In the genomic region with DNA sequence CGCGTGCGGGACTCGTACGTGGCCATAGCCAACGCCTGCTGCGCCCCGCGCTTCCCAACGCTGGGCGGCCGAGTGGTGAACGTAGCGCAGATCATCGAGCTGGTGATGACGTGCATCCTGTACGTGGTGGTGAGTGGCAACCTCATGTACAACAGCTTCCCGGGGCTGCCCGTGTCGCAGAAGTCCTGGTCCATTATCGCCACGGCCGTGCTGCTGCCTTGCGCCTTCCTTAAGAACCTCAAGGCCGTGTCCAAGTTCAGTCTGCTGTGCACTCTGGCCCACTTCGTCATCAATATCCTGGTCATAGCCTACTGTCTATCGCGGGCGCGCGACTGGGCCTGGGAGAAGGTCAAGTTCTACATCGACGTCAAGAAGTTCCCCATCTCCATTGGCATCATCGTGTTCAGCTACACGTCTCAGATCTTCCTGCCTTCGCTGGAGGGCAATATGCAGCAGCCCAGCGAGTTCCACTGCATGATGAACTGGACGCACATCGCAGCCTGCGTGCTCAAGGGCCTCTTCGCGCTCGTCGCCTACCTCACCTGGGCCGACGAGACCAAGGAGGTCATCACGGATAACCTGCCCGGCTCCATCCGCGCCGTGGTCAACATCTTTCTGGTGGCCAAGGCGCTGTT, we compare ENCODE assay signal across 14 cellular contexts. TPM values are rescaled to one million over a fixed set of nuclear protein-coding genes. Genes with fewer than 3 reads are reported as not detected.
DNase-seq lines count a peak whose midpoint lies in the region; ATAC-seq, FAIRE-seq and TF ChIP-seq lines count a peak whose summit lies in the region.
"Had no signal": no experiment of that assay in that cellular context is flagged by ENCODE, and none has a peak within 500 bp of the region (broad histone marks: within the 10 kb centered on the region; RNA-seq: fewer than 3 reads in every experiment).

No MANE protein-coding gene starts in this region.

- 5 to 6% methylated on average over 52 of the region's 52 CpGs for WGBS in pancreas, 2 donors

- in situ Hi-C loops in GM13976 (cut with MboI; ENCODE audit: low sequenced_read_pairs, unreplicated experiment), result no loop called here

- H3K27me3 ChIP-seq in pancreas, result peaks cover 0 to 81% (median 24%) of the 10 kb centered on the region in 4 donors

- intact Hi-C loops in pancreas (cut with DNase I), result no loop called here

- H3K36me3 Mint-ChIP-seq in activated naive CD4-positive, alpha-beta T cell treated with anti-CD3 and anti-CD28 coated beads, Interleukin-2, amount 50 U/mL, for 24 hours, result peaks cover 4% of the 10 kb centered on the region
- H3K36me3 Mint-ChIP-seq in memory B cell, result peaks cover 11% of the 10 kb centered on the region

- peaks cover 75% of the 10 kb centered on the region for H3K4me1 Mint-ChIP-seq in activated naive CD4-positive, alpha-beta T cell treated with anti-CD3 and anti-CD28 coated beads, Interleukin-2, amount 50 U/mL, for 24 hours
- peaks cover 48% of the 10 kb centered on the region for H3K4me1 Mint-ChIP-seq in memory B cell

- peak overlapping the region; percentile 47 for H3K4me3 Mint-ChIP-seq in activated naive CD4-positive, alpha-beta T cell treated with anti-CD3 and anti-CD28 coated beads, Interleukin-2, amount 50 U/mL, for 24 hours
- no peak overlapping the region for H3K4me3 Mint-ChIP-seq in memory B cell

- no peaks in the 10 kb centered on the region for H3K36me3 ChIP-seq in pancreas

- no peaks in the 10 kb centered on the region for H3K9me3 Mint-ChIP-seq in activated naive CD4-positive, alpha-beta T cell treated with anti-CD3 and anti-CD28 coated beads, Interleukin-2, amount 50 U/mL, for 24 hours
- peaks cover 1% of the 10 kb centered on the region for H3K9me3 Mint-ChIP-seq in memory B cell

- peak overlapping the region; percentile 78 for H3K27ac Mint-ChIP-seq in activated naive CD4-positive, alpha-beta T cell treated with anti-CD3 and anti-CD28 coated beads, Interleukin-2, amount 50 U/mL, for 24 hours
- peak overlapping the region; percentile 86 for H3K27ac Mint-ChIP-seq in memory B cell

- ATAC-seq in memory B cell (ENCODE audit: low read depth) (no peak), pancreas (no peak)
- ATAC-seq: body of pancreas had no signal

- H3K27me3 Mint-ChIP-seq in activated naive CD4-positive, alpha-beta T cell treated with anti-CD3 and anti-CD28 coated beads, Interleukin-2, amount 50 U/mL, for 24 hours, result peaks cover 67% of the 10 kb centered on the region
- H3K27me3 Mint-ChIP-seq in memory B cell, result peaks cover 56% of the 10 kb centered on the region

- no peak for FAIRE-seq in pancreas (lab: Jason Lieb, UNC)

- no peak overlapping the region for H3K27ac ChIP-seq in pancreas
- H3K27ac ChIP-seq: body of pancreas, epithelial cell of prostate, GM23248 had no signal

- H3K9me3 ChIP-seq in pancreas, result no peaks in the 10 kb centered on the region
- H3K9me3 ChIP-seq: body of pancreas had no signal

- no peak for TF ChIP-seq CTCF in GM13976 (IDR thresholded peaks at IDR 0.05; ENCODE audit: borderline replicate concordance, control extremely low read depth, extremely low read depth, insufficient read depth, missing control alignments)
- no peak for TF ChIP-seq CTCF in pancreas (IDR thresholded peaks at IDR 0.05)

- DNase-seq in AG08396 (ENCODE audit: low spot score) (peak; percentile 14), GM13976 (ENCODE audit: low spot score) (peak; percentile 32), memory B cell (ENCODE audit: low spot score in 2 of 2) (peak; percentile 11 to 22), DMS114 treated with DMSO at 0.1 percent for 48 hours (lab: John Stamatoyannopoulos, UW; ENCODE audit: unreplicated experiment) (no peak), HuH-7 (ENCODE audit: low spot score) (no peak), H4 (ENCODE audit: low spot score) (no peak), pancreas (no peak)
- DNase-seq: NCI-H2081; NK-92 treated with Interleukin-12 subunit alpha and Interleukin-12 subunit beta, amount 100 ng/mL, for 24 hours had no signal

- H3K4me1 ChIP-seq in pancreas, result peaks cover 0 to 3% (median 0%) of the 10 kb centered on the region in 3 donors

- no peak overlapping the region for H3K4me3 ChIP-seq in pancreas
- H3K4me3 ChIP-seq: body of pancreas, GM23248 had no signal

RNA-seq across cellular contexts. Expression of gene SLC32A1, which starts 3.4 kb away (rescaled TPM):
- not detected in 2 replicates for total RNA-seq in H4 (2014; rRNA removed; shearing (Covaris generic))
- total RNA-seq in pancreas, result not detected
- not detected for polyA plus RNA-seq in pancreas
- total RNA-seq: activated CD8-positive, alpha-beta memory T cell treated with anti-CD3 and anti-CD28 coated beads for 36 hours; body of pancreas; GM23248 had no signal
- polyA plus RNA-seq: GM23248 had no signal

RNA-seq across cellular contexts. Expression of gene ACTR5, which starts 20.5 kb away (rescaled TPM):
- total RNA-seq in H4 (2014; rRNA removed; shearing (Covaris generic)), result 5.9 and 10.3 TPM in 2 replicates
- 1 to 10 TPM; 2.4 to 4.4 (median 3.1) TPM for total RNA-seq in pancreas
- polyA plus RNA-seq in pancreas, result 1 to 10 TPM; 7.4 to 9.8 TPM

Comparison
In these comparisons a context has a peak if more than half of its experiments do, and no peak if none do; other contexts are left out.
1. DNase-seq: peak in AG08396 (single experiment), GM13976 (single experiment) and memory B cell (2 of 2); none in DMS114 treated with DMSO at 0.1 percent for 48 hours (single experiment), HuH-7 (single experiment), H4 (single experiment) and pancreas (0 of 6).